In genomic region chr3:123084738-123085237, GRCh38 we compare ENCODE assay signal across 2 cellular contexts.
TF ChIP-seq lines count a peak whose summit lies in the region.

No MANE protein-coding gene starts in this region.

TF ChIP-seq in GM23338, 12 proteins besides CTCF, POLR2A, EP300 and RAD21 (continued from another document):
- TF ChIP-seq, protein P1, sequence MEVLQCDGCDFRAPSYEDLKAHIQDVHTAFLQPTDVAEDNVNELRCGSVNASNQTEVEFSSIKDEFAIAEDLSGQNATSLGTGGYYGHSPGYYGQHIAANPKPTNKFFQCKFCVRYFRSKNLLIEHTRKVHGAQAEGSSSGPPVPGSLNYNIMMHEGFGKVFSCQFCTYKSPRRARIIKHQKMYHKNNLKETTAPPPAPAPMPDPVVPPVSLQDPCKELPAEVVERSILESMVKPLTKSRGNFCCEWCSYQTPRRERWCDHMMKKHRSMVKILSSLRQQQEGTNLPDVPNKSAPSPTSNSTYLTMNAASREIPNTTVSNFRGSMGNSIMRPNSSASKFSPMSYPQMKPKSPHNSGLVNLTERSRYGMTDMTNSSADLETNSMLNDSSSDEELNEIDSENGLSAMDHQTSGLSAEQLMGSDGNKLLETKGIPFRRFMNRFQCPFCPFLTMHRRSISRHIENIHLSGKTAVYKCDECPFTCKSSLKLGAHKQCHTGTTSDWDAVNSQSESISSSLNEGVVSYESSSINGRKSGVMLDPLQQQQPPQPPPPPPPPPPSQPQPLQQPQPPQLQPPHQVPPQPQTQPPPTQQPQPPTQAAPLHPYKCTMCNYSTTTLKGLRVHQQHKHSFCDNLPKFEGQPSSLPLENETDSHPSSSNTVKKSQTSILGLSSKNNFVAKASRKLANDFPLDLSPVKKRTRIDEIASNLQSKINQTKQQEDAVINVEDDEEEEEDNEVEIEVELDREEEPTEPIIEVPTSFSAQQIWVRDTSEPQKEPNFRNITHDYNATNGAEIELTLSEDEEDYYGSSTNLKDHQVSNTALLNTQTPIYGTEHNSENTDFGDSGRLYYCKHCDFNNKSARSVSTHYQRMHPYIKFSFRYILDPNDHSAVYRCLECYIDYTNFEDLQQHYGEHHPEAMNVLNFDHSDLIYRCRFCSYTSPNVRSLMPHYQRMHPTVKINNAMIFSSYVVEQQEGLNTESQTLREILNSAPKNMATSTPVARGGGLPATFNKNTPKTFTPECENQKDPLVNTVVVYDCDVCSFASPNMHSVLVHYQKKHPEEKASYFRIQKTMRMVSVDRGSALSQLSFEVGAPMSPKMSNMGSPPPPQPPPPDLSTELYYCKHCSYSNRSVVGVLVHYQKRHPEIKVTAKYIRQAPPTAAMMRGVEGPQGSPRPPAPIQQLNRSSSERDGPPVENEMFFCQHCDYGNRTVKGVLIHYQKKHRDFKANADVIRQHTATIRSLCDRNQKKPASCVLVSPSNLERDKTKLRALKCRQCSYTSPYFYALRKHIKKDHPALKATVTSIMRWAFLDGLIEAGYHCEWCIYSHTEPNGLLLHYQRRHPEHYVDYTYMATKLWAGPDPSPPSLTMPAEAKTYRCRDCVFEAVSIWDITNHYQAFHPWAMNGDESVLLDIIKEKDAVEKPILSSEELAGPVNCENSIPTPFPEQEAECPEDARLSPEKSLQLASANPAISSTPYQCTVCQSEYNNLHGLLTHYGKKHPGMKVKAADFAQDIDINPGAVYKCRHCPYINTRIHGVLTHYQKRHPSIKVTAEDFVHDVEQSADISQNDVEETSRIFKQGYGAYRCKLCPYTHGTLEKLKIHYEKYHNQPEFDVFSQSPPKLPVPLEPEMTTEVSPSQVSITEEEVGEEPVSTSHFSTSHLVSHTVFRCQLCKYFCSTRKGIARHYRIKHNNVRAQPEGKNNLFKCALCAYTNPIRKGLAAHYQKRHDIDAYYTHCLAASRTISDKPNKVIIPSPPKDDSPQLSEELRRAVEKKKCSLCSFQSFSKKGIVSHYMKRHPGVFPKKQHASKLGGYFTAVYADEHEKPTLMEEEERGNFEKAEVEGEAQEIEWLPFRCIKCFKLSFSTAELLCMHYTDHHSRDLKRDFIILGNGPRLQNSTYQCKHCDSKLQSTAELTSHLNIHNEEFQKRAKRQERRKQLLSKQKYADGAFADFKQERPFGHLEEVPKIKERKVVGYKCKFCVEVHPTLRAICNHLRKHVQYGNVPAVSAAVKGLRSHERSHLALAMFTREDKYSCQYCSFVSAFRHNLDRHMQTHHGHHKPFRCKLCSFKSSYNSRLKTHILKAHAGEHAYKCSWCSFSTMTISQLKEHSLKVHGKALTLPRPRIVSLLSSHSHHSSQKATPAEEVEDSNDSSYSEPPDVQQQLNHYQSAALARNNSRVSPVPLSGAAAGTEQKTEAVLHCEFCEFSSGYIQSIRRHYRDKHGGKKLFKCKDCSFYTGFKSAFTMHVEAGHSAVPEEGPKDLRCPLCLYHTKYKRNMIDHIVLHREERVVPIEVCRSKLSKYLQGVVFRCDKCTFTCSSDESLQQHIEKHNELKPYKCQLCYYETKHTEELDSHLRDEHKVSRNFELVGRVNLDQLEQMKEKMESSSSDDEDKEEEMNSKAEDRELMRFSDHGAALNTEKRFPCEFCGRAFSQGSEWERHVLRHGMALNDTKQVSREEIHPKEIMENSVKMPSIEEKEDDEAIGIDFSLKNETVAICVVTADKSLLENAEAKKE (CRISPR knock-in tag; IDR thresholded peaks at IDR 0.05), result no peak
TF ChIP-seq in GM23338: peak in this region for 0.

TF ChIP-seq in SK-N-SH, 30 proteins besides CTCF, POLR2A, EP300 and RAD21 (continued from another document):
- TF ChIP-seq, protein P2, sequence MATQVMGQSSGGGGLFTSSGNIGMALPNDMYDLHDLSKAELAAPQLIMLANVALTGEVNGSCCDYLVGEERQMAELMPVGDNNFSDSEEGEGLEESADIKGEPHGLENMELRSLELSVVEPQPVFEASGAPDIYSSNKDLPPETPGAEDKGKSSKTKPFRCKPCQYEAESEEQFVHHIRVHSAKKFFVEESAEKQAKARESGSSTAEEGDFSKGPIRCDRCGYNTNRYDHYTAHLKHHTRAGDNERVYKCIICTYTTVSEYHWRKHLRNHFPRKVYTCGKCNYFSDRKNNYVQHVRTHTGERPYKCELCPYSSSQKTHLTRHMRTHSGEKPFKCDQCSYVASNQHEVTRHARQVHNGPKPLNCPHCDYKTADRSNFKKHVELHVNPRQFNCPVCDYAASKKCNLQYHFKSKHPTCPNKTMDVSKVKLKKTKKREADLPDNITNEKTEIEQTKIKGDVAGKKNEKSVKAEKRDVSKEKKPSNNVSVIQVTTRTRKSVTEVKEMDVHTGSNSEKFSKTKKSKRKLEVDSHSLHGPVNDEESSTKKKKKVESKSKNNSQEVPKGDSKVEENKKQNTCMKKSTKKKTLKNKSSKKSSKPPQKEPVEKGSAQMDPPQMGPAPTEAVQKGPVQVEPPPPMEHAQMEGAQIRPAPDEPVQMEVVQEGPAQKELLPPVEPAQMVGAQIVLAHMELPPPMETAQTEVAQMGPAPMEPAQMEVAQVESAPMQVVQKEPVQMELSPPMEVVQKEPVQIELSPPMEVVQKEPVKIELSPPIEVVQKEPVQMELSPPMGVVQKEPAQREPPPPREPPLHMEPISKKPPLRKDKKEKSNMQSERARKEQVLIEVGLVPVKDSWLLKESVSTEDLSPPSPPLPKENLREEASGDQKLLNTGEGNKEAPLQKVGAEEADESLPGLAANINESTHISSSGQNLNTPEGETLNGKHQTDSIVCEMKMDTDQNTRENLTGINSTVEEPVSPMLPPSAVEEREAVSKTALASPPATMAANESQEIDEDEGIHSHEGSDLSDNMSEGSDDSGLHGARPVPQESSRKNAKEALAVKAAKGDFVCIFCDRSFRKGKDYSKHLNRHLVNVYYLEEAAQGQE (IDR thresholded peaks at IDR 0.05; ENCODE audit: low read depth, low read length), result no peak
- TF ChIP-seq ELF1 (IDR thresholded peaks at IDR 0.05), result no peak
- TF ChIP-seq NRF1 (IDR thresholded peaks at IDR 0.05; ENCODE audit: low read depth, low read length), result no peak
